18 cellular contexts compared by ENCODE assay signal in the genomic region with DNA sequence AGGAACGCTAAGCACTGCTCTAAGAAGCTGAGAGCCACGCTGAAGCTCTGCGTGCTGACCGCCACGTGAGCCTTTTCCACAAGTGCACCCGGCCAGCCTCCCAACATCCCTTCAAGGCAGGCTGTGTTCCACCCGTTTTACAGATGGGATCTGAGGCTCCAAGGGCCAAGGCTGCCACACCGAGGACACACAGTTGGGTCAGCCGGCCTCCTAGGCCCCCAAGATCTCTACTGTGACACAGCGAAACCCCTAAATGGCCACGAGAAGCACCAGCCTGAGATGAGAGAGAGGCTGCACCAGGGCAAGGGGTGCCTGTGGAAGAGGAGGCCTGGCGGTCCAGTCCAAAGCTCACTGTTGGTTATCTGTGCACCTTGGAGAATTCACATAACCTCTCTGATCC. TPM values are rescaled to one million over a fixed set of nuclear protein-coding genes. Genes with fewer than 3 reads are reported as not detected.
A peak's percentile ranks its signal among the peaks of the same experiment; 100 is the strongest.
DNase-seq lines count a peak whose midpoint lies in the region; ATAC-seq and TF ChIP-seq lines count a peak whose summit lies in the region.
"Had no signal": no experiment of that assay in that cellular context is flagged by ENCODE, and none has a peak within 500 bp of the region (broad histone marks: within the 10 kb centered on the region; RNA-seq: fewer than 3 reads in every experiment).

No MANE protein-coding gene starts in this region.

- DNase-seq in T-helper 1 cell: no peak
- DNase-seq in GM06990 (ENCODE audit: extremely low read depth, insufficient read length): no peak
- peak in 1 of 2 donors; percentile 0 for DNase-seq in activated T-cell treated with anti-CD3 and anti-CD28 coated beads, Interleukin-2, amount 50 U/mL, for 72 hours
- DNase-seq in naive B cell: no peak
- DNase-seq in stimulated activated CD4-positive, alpha-beta T cell treated with anti-CD3 and anti-CD28 coated beads, Interleukin-2, amount 100 ng/mL, for 48 hours: no peak
- DNase-seq in nucleus accumbens (lab: John Stamatoyannopoulos, UW): no peak
- DNase-seq: dorsolateral prefrontal cortex, NCI-H1417, NCI-H2171, PC-3, psoas muscle had no signal

- peaks cover 11% of the 10 kb centered on the region for H3K36me3 Mint-ChIP-seq in T-helper 1 cell treated with Interleukin-12 subunit alpha and Interleukin-12 subunit beta and Interleukin-4 antibody, amounts not matched to agents 30 μg/mL and 1 μg/mL, for 36 hours (ENCODE audit: low read depth)
- H3K36me3 Mint-ChIP-seq in activated T-cell treated with anti-CD3 and anti-CD28 coated beads, Interleukin-2, amount 50 U/mL, for 72 hours (ENCODE audit: insufficient read depth in 2 of 2): peaks cover 13% of the 10 kb centered on the region in 2 donors
- H3K36me3 Mint-ChIP-seq in naive B cell: no peaks in the 10 kb centered on the region

- no peak for ATAC-seq in activated T-cell treated with anti-CD3 and anti-CD28 coated beads, Interleukin-2, amount 50 U/mL, for 72 hours (replicated peaks in 1 of 2)
- ATAC-seq in naive B cell (ENCODE audit: low read depth in 2 of 2): no peak
- no peak for ATAC-seq in HG02588 (IDR thresholded peaks at IDR 0.05; ENCODE audit: unreplicated experiment)
- ATAC-seq: esophagus mucosa, left lung, PC-3, psoas muscle had no signal

- no peak for TF ChIP-seq CTCF in GM06990 (IDR thresholded peaks at IDR 0.05; ENCODE audit: insufficient read depth, low read length, poor library complexity, severe bottlenecking)

- no peaks in the 10 kb centered on the region for H3K27me3 Mint-ChIP-seq in T-helper 1 cell treated with Interleukin-12 subunit alpha and Interleukin-12 subunit beta and Interleukin-4 antibody, amounts not matched to agents 30 μg/mL and 1 μg/mL, for 36 hours (ENCODE audit: low read depth)
- no peaks in the 10 kb centered on the region for H3K27me3 Mint-ChIP-seq in activated T-cell treated with anti-CD3 and anti-CD28 coated beads, Interleukin-2, amount 50 U/mL, for 72 hours (ENCODE audit: low read depth)
- no peaks in the 10 kb centered on the region for H3K27me3 Mint-ChIP-seq in naive B cell

- H3K4me3 Mint-ChIP-seq in T-helper 1 cell treated with Interleukin-12 subunit alpha and Interleukin-12 subunit beta and Interleukin-4 antibody, amounts not matched to agents 30 μg/mL and 1 μg/mL, for 36 hours: peak overlapping the region; percentile 89
- peak overlapping the region; percentile 93 to 97 for H3K4me3 Mint-ChIP-seq in activated T-cell treated with anti-CD3 and anti-CD28 coated beads, Interleukin-2, amount 50 U/mL, for 72 hours
- peak overlapping the region in 1 of 8 donors; percentile 30 for H3K4me3 Mint-ChIP-seq in naive B cell

- peak overlapping the region; percentile 97 for H3K27ac Mint-ChIP-seq in T-helper 1 cell treated with Interleukin-12 subunit alpha and Interleukin-12 subunit beta and Interleukin-4 antibody, amounts not matched to agents 30 μg/mL and 1 μg/mL, for 36 hours
- H3K27ac Mint-ChIP-seq in activated T-cell treated with anti-CD3 and anti-CD28 coated beads, Interleukin-2, amount 50 U/mL, for 72 hours: peak overlapping the region; percentile 95
- peak overlapping the region in 4 of 6 donors; percentile 10 to 90 (median 78) for H3K27ac Mint-ChIP-seq in naive B cell

- no peaks in the 10 kb centered on the region for H3K9me3 Mint-ChIP-seq in T-helper 1 cell treated with Interleukin-12 subunit alpha and Interleukin-12 subunit beta and Interleukin-4 antibody, amounts not matched to agents 30 μg/mL and 1 μg/mL, for 36 hours
- H3K9me3 Mint-ChIP-seq in activated T-cell treated with anti-CD3 and anti-CD28 coated beads, Interleukin-2, amount 50 U/mL, for 72 hours: peaks cover 0 to 2% of the 10 kb centered on the region in 2 donors
- peaks cover 0 to 4% (median 0%) of the 10 kb centered on the region in 7 donors for H3K9me3 Mint-ChIP-seq in naive B cell

- no peaks in the 10 kb centered on the region for H3K27me3 ChIP-seq in GM06990 (replicated peaks; ENCODE audit: control insufficient read depth, insufficient read depth, low read length)
- H3K27me3 ChIP-seq: BLaER1 treated with 17β-estradiol and CSF1 and Interleukin-3, amounts not matched to agents 10 nM and 100 nM; dorsolateral prefrontal cortex; left lung; tibial nerve had no signal

- H3K4me3 ChIP-seq in GM06990 (replicated peaks; ENCODE audit: low read depth, low read length): peak overlapping the region; percentile 65
- H3K4me3 ChIP-seq: BLaER1 treated with 17β-estradiol and CSF1 and Interleukin-3, amounts not matched to agents 10 nM and 100 nM; dorsolateral prefrontal cortex; left lung; psoas muscle; tibial nerve had no signal

- H3K4me1 Mint-ChIP-seq in T-helper 1 cell treated with Interleukin-12 subunit alpha and Interleukin-12 subunit beta and Interleukin-4 antibody, amounts not matched to agents 30 μg/mL and 1 μg/mL, for 36 hours (ENCODE audit: low read depth): peaks cover 59% of the 10 kb centered on the region
- peaks cover 79% of the 10 kb centered on the region for H3K4me1 Mint-ChIP-seq in activated T-cell treated with anti-CD3 and anti-CD28 coated beads, Interleukin-2, amount 50 U/mL, for 72 hours (ENCODE audit: low read depth)
- H3K4me1 Mint-ChIP-seq in naive B cell: peaks cover 10 to 60% (median 44%) of the 10 kb centered on the region in 3 donors

- no peaks in the 10 kb centered on the region for H3K36me3 ChIP-seq in GM06990 (ENCODE audit: control insufficient read depth, insufficient read depth, low read length)
- H3K36me3 ChIP-seq: BLaER1 treated with 17β-estradiol and CSF1 and Interleukin-3, amounts not matched to agents 10 nM and 100 nM; left lung; tibial nerve had no signal

RNA-seq across cellular contexts. Expression of gene CD5, which starts 11.8 kb away (rescaled TPM):
- total RNA-seq in activated T-cell treated with anti-CD3 and anti-CD28 coated beads, Interleukin-2, amount 50 U/mL, for 72 hours: 100 to 1,000 TPM; 285 to 317 TPM
- 10 to 100 TPM in 3 of 6 donors, 1 to 10 TPM in 3; 5.6 to 21.0 (median 10.5) TPM for polyA plus RNA-seq in naive B cell (ENCODE audit: low read depth in 6 of 6)
- total RNA-seq: SK-MEL-5 had no signal
